In genomic region chr20:48658505-48658904, GRCh38 we compare ENCODE assay signal across 1 cellular context.
TF ChIP-seq lines count a peak whose summit lies in the region.

No MANE protein-coding gene starts in this region.

TF ChIP-seq in GM23338, 12 proteins besides CTCF, POLR2A, EP300 and RAD21 (continued from another document):
- no peak for TF ChIP-seq EZH2 (IDR thresholded peaks at IDR 0.05; ENCODE audit: low read depth, unreplicated experiment)
TF ChIP-seq in GM23338: peak in this region for 0.
